In the genomic region with DNA sequence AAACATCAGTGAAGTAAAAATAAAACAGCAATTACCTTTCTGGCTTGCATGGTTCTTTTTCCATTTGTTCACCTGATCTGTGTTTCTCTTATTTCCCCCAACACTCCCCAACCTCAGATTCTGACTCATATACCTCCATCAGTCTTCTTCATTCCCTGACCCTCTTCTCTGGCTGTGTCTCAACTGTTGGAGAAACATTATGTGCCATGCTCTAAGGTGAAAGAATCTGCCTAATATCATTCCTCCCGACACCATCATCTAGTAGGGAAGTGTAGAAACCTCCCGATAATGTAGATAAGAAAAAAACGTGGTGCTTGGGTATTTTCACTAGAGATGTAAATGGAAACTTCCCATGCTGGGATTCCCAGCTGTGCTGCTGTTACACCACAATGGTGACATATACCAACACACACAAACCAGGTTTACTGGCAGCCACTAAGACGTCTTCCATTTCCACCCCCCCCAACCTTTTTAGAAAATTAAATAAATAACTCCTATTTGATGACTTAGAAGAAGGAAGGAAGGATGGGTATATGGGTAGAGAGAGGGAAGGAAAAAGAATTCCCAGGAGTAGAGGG, we compare ENCODE assay signal across 20 cellular contexts.
DNase-seq lines count a peak whose midpoint lies in the region; ATAC-seq and TF ChIP-seq lines count a peak whose summit lies in the region.
"Had no signal": no experiment of that assay in that cellular context is flagged by ENCODE, and none has a peak within 500 bp of the region (broad histone marks: within the 10 kb centered on the region; RNA-seq: fewer than 3 reads in every experiment).

No MANE protein-coding gene starts in this region.

- no peaks in the 10 kb centered on the region for H3K9me3 Mint-ChIP-seq in MCF 10A (ENCODE audit: unreplicated experiment)
- H3K9me3 Mint-ChIP-seq: CD8-positive, alpha-beta memory T cell; central memory CD8-positive, alpha-beta T cell; H9 had no signal

- TF ChIP-seq CTCF in MCF 10A (IDR thresholded peaks at IDR 0.05; ENCODE audit: unreplicated experiment) (no peak), breast epithelium (IDR thresholded peaks at IDR 0.05) (no peak), fibroblast of the aortic adventitia (IDR thresholded peaks at IDR 0.05; ENCODE audit: insufficient read depth, low read length) (no peak)

- H3K27ac ChIP-seq in breast epithelium: no peak overlapping the region
- H3K27ac ChIP-seq: hepatocyte, prostate gland, skin epidermis, upper lobe of left lung had no signal

- H3K4me1 ChIP-seq in breast epithelium: no peaks in the 10 kb centered on the region
- H3K4me1 ChIP-seq: prostate gland had no signal

- H3K4me3 Mint-ChIP-seq in MCF 10A (ENCODE audit: unreplicated experiment) (no peak overlapping the region), T-helper 17 cell (peak overlapping the region; percentile 41)
- H3K4me3 Mint-ChIP-seq: central memory CD8-positive, alpha-beta T cell; H9 had no signal

- H3K9me3 ChIP-seq in breast epithelium (no peaks in the 10 kb centered on the region), T-helper 17 cell (ENCODE audit: control insufficient read depth, low read length, poor library complexity, severe bottlenecking) (no peaks in the 10 kb centered on the region)
- H3K9me3 ChIP-seq: prostate gland, upper lobe of left lung had no signal

- H3K27me3 Mint-ChIP-seq in MCF 10A (ENCODE audit: insufficient read depth, unreplicated experiment) (no peaks in the 10 kb centered on the region), T-helper 17 cell (no peaks in the 10 kb centered on the region)
- H3K27me3 Mint-ChIP-seq: CD8-positive, alpha-beta memory T cell; central memory CD8-positive, alpha-beta T cell had no signal

- H3K27ac Mint-ChIP-seq in MCF 10A (ENCODE audit: low read depth, unreplicated experiment): peak overlapping the region; percentile 67
- peak overlapping the region; percentile 42 for H3K27ac Mint-ChIP-seq in T-helper 17 cell

- H3K4me1 Mint-ChIP-seq in MCF 10A (ENCODE audit: insufficient read depth, unreplicated experiment) (peaks cover 71% of the 10 kb centered on the region), T-helper 17 cell (peaks cover 74% of the 10 kb centered on the region)

- no peak for TF ChIP-seq POLR2A in breast epithelium (IDR thresholded peaks at IDR 0.05)

- no peaks in the 10 kb centered on the region for H3K27me3 ChIP-seq in breast epithelium
- no peaks in the 10 kb centered on the region for H3K27me3 ChIP-seq in H7 (ENCODE audit: control insufficient read depth, insufficient read depth, low read length)
- H3K27me3 ChIP-seq: hepatocyte, upper lobe of left lung had no signal

- no peak for ATAC-seq in T-helper 17 cell
- no peak for ATAC-seq in HG02759 (IDR thresholded peaks at IDR 0.05; ENCODE audit: unreplicated experiment)

- H3K36me3 ChIP-seq in breast epithelium (no peaks in the 10 kb centered on the region), H7 (replicated peaks; ENCODE audit: control insufficient read depth, insufficient read depth, low read length) (no peaks in the 10 kb centered on the region)
- H3K36me3 ChIP-seq: prostate gland, upper lobe of left lung had no signal

- intact Hi-C loops in MCF 10A (cut with micrococcal nuclease): no loop called here
- intact Hi-C loops in breast epithelium (cut with DNase I; ENCODE audit: low total_unique reads): no loop called here

- DNase-seq in MCF 10A (ENCODE audit: unreplicated experiment) (no peak), breast epithelium (ENCODE audit: low spot score in 2 of 2) (no peak), T-helper 17 cell (no peak), fibroblast of the aortic adventitia (ENCODE audit: low read depth) (peak; percentile 29), epidermal melanocyte (ENCODE audit: insufficient read length, low spot score) (no peak), HuH-7.5 (ENCODE audit: low spot score) (no peak), H7 (no peak)
- DNase-seq: anterior cingulate cortex; CD8-positive, alpha-beta memory T cell; foreskin melanocyte; H9; islet precursor cell; NCI-H524 treated with DMSO at 0.1 percent for 48 hours; stimulated activated CD4-positive, alpha-beta T cell treated with anti-CD3 and anti-CD28 coated beads, Interleukin-2, amount 100 ng/mL, for 24 hours; upper lobe of left lung had no signal

- POLR2A ChIA-PET in MCF 10A (lab: Yijun Ruan, JAX): interaction anchor here (0.5 to 1.8 kb wide), 6 partner anchors 40 to 107 kb away, joined by 3 to 6 read pairs (median 4); no protein-coding TSS in a partner anchor

- H3K36me3 Mint-ChIP-seq in MCF 10A (ENCODE audit: insufficient read depth, unreplicated experiment) (peaks cover 5% of the 10 kb centered on the region), T-helper 17 cell (ENCODE audit: low read depth) (no peaks in the 10 kb centered on the region)

- CTCF ChIA-PET in MCF 10A (lab: Yijun Ruan, JAX): interaction anchor here (0.6 to 0.7 kb wide), 2 partner anchors 10 to 1487 kb away, joined by 3 read pairs; no protein-coding TSS in a partner anchor

- H3K4me3 ChIP-seq in breast epithelium (no peak overlapping the region), fibroblast of the aortic adventitia (ENCODE audit: low read depth, low read length) (no peak overlapping the region), H7 (ENCODE audit: insufficient read depth, low read depth, low read length) (no peak overlapping the region)
- H3K4me3 ChIP-seq: hepatocyte, prostate gland, skin epidermis, upper lobe of left lung had no signal

- BruUV-seq in MCF 10A (replicated peaks; lab: Mats Ljungman, UMichigan): no TSS peak
